1 cellular context compared by ENCODE assay signal in the genomic region with DNA sequence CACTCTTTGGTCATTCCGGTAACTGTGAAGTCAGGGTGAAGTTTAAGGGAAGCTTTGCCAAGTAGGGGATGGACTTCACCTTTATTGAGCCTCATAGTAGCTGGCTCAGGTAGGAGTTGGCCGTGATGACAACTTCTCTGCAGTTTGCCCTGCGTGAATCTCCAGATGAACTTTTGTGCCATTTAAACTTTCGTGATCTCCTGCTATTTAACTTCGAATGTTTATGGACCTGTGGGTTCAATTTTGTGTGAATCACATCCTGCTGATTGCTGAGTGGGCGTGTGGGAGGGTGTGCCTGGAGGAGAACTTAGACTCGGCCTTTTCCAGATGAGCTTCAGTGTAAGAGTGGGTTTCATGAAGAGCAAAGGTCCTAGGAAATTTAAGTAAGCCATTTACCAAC.
TF ChIP-seq lines count a peak whose summit lies in the region.

No MANE protein-coding gene starts in this region.

TF ChIP-seq in HepG2, 621 proteins besides CTCF, POLR2A, EP300 and RAD21:
- TF ChIP-seq, protein P1, sequence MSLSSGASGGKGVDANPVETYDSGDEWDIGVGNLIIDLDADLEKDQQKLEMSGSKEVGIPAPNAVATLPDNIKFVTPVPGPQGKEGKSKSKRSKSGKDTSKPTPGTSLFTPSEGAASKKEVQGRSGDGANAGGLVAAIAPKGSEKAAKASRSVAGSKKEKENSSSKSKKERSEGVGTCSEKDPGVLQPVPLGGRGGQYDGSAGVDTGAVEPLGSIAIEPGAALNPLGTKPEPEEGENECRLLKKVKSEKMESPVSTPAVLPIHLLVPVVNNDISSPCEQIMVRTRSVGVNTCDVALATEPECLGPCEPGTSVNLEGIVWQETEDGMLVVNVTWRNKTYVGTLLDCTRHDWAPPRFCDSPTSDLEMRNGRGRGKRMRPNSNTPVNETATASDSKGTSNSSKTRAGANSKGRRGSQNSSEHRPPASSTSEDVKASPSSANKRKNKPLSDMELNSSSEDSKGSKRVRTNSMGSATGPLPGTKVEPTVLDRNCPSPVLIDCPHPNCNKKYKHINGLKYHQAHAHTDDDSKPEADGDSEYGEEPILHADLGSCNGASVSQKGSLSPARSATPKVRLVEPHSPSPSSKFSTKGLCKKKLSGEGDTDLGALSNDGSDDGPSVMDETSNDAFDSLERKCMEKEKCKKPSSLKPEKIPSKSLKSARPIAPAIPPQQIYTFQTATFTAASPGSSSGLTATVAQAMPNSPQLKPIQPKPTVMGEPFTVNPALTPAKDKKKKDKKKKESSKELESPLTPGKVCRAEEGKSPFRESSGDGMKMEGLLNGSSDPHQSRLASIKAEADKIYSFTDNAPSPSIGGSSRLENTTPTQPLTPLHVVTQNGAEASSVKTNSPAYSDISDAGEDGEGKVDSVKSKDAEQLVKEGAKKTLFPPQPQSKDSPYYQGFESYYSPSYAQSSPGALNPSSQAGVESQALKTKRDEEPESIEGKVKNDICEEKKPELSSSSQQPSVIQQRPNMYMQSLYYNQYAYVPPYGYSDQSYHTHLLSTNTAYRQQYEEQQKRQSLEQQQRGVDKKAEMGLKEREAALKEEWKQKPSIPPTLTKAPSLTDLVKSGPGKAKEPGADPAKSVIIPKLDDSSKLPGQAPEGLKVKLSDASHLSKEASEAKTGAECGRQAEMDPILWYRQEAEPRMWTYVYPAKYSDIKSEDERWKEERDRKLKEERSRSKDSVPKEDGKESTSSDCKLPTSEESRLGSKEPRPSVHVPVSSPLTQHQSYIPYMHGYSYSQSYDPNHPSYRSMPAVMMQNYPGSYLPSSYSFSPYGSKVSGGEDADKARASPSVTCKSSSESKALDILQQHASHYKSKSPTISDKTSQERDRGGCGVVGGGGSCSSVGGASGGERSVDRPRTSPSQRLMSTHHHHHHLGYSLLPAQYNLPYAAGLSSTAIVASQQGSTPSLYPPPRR (CRISPR knock-in tag; IDR thresholded peaks at IDR 0.05; ENCODE audit: borderline replicate concordance) = no peak
- TF ChIP-seq, protein P2, sequence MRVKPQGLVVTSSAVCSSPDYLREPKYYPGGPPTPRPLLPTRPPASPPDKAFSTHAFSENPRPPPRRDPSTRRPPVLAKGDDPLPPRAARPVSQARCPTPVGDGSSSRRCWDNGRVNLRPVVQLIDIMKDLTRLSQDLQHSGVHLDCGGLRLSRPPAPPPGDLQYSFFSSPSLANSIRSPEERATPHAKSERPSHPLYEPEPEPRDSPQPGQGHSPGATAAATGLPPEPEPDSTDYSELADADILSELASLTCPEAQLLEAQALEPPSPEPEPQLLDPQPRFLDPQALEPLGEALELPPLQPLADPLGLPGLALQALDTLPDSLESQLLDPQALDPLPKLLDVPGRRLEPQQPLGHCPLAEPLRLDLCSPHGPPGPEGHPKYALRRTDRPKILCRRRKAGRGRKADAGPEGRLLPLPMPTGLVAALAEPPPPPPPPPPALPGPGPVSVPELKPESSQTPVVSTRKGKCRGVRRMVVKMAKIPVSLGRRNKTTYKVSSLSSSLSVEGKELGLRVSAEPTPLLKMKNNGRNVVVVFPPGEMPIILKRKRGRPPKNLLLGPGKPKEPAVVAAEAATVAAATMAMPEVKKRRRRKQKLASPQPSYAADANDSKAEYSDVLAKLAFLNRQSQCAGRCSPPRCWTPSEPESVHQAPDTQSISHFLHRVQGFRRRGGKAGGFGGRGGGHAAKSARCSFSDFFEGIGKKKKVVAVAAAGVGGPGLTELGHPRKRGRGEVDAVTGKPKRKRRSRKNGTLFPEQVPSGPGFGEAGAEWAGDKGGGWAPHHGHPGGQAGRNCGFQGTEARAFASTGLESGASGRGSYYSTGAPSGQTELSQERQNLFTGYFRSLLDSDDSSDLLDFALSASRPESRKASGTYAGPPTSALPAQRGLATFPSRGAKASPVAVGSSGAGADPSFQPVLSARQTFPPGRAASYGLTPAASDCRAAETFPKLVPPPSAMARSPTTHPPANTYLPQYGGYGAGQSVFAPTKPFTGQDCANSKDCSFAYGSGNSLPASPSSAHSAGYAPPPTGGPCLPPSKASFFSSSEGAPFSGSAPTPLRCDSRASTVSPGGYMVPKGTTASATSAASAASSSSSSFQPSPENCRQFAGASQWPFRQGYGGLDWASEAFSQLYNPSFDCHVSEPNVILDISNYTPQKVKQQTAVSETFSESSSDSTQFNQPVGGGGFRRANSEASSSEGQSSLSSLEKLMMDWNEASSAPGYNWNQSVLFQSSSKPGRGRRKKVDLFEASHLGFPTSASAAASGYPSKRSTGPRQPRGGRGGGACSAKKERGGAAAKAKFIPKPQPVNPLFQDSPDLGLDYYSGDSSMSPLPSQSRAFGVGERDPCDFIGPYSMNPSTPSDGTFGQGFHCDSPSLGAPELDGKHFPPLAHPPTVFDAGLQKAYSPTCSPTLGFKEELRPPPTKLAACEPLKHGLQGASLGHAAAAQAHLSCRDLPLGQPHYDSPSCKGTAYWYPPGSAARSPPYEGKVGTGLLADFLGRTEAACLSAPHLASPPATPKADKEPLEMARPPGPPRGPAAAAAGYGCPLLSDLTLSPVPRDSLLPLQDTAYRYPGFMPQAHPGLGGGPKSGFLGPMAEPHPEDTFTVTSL (CRISPR knock-in tag; IDR thresholded peaks at IDR 0.05; ENCODE audit: borderline replicate concordance) = peak; percentile 33; the same call in 1 of the 2 replicates
TF ChIP-seq in HepG2: peak in this region for 1.
